Comparison of ENCODE assay signal across 8 cellular contexts in the genomic region with DNA sequence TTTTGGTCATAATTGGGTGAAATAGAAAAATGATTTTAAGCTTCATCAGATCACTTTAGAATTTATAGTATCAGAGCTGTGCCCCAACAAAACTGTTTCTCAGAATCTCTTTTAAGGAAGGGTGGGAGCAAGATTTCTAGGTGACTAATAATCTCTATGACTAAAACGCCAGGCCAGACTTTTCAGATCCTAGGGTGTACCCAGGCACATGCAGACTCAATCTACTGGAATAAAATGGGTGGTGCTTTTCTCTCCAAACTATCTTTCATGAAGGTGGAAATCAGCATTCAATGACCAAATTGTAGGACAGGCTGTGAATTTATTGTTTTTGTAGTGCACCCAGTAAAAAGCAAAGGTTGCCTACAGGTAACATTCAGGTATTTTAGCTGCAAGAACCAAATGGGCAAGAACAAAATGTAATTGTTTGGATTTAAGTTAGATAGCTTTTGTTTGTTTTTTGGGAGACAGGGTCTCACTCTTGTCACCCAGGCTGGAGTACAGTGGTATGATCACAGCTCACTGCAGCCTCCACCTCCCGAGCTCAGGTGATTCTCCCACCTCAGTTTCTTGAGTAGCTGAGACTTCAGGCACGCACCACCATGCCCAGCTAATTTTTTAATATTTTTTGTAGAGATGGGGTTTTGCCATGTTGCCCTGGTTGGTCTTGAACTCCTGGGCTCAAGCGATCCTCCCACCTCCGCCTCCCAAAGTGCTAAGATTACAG. TPM values are rescaled to one million over a fixed set of nuclear protein-coding genes. Genes with fewer than 3 reads are reported as not detected.
DNase-seq lines count a peak whose midpoint lies in the region; ATAC-seq, FAIRE-seq and TF ChIP-seq lines count a peak whose summit lies in the region.

No MANE protein-coding gene starts in this region.

- H3K9ac ChIP-seq in endothelial cell of umbilical vein (replicated peaks; ENCODE audit: extremely low read depth, insufficient read depth, low read length), result peak overlapping the region; percentile 95
- H3K9ac ChIP-seq in trophoblast cell (ENCODE audit: low read length), result peak overlapping the region; percentile 51

- H2BK12ac ChIP-seq in trophoblast cell (ENCODE audit: low read length), result no peak overlapping the region

- POLR2A ChIA-PET in endothelial cell of umbilical vein (lab: Charles Lee), result no interaction called here

- H3K4me1 ChIP-seq in endothelial cell of umbilical vein (ENCODE audit: control insufficient read depth, extremely low read depth, insufficient read depth, low read length) (peaks cover 16% of the 10 kb centered on the region), trophoblast cell (ENCODE audit: control insufficient read depth in 1 of 2, insufficient read depth in 2 of 2, low read length in 2 of 2) (peaks cover 3 to 8% of the 10 kb centered on the region in 2 experiments)

- FAIRE-seq in endothelial cell of umbilical vein (lab: Jason Lieb, UNC), result peak; percentile 18

- peak overlapping the region; percentile 57 to 83 (median 80) for H3K4me3 ChIP-seq in endothelial cell of umbilical vein (replicated peaks in 1 of 3; ENCODE audit: insufficient read depth in 1 of 3, low read depth in 1 of 3, low read length in 3 of 3)
- no peak overlapping the region for H3K4me3 ChIP-seq in trophoblast cell (ENCODE audit: low read depth, low read length)

- H4K8ac ChIP-seq in trophoblast cell (ENCODE audit: low read depth, low read length), result no peak overlapping the region

- H3K18ac ChIP-seq in trophoblast cell (ENCODE audit: low read length), result no peak overlapping the region

- no peak for TF ChIP-seq POLR2A in endothelial cell of umbilical vein (IDR thresholded peaks at IDR 0.05; ENCODE audit: low read depth, low read length)

- no peak overlapping the region for H3K23ac ChIP-seq in trophoblast cell (ENCODE audit: low read length)

- no peak overlapping the region for H4K91ac ChIP-seq in trophoblast cell (ENCODE audit: low read depth, low read length)

- peak overlapping the region; percentile 80 for H3K4ac ChIP-seq in trophoblast cell (ENCODE audit: low read depth, low read length)

- no TSS peak for BruUV-seq in endothelial cell of umbilical vein (replicated peaks; lab: Mats Ljungman, UMichigan)

- dilution Hi-C loops in endothelial cell of umbilical vein (cut with MboI; ENCODE audit: extremely low pct_ligation_motif_present, low sequenced_read_pairs), result no loop called here

- H3K79me1 ChIP-seq in trophoblast cell (ENCODE audit: low read length), result peaks cover 4% of the 10 kb centered on the region

- peak overlapping the region; percentile 89 for H3K27ac ChIP-seq in endothelial cell of umbilical vein (ENCODE audit: insufficient read depth, low read depth, low read length)
- no peak overlapping the region for H3K27ac ChIP-seq in trophoblast cell (ENCODE audit: low read depth, low read length)

- no peaks in the 10 kb centered on the region for H3K9me3 ChIP-seq in endothelial cell of umbilical vein (replicated peaks; ENCODE audit: control insufficient read depth, insufficient read depth, low read length)
- H3K9me3 ChIP-seq in trophoblast cell (ENCODE audit: insufficient read depth, low read depth, low read length), result peaks cover 1% of the 10 kb centered on the region

- H2AFZ ChIP-seq in endothelial cell of umbilical vein (ENCODE audit: low read depth, low read length) (no peak overlapping the region), trophoblast cell (ENCODE audit: insufficient read depth, low read length, poor library complexity) (no peak overlapping the region)

- no peak overlapping the region for H4K12ac ChIP-seq in trophoblast cell (ENCODE audit: low read depth, low read length)

- H2BK120ac ChIP-seq in trophoblast cell (ENCODE audit: insufficient read depth, low read length, poor library complexity), result no peak overlapping the region

- H3K79me2 ChIP-seq in endothelial cell of umbilical vein (ENCODE audit: control insufficient read depth, insufficient read depth, low read length) (peaks cover 54% of the 10 kb centered on the region), trophoblast cell (ENCODE audit: control insufficient read depth, insufficient read depth, low read length, poor library complexity) (peaks cover 14% of the 10 kb centered on the region)

- CTCF ChIA-PET in endothelial cell of umbilical vein (lab: Charles Lee), result interaction anchor here (1.6 to 1.8 kb wide), 2 partner anchors 40 to 147 kb away, joined by 3 to 4 read pairs; no protein-coding TSS in a partner anchor

- H3K27me3 ChIP-seq in endothelial cell of umbilical vein (ENCODE audit: control insufficient read depth in 2 of 2, insufficient read depth in 2 of 2, low read length in 2 of 2) (no peaks in the 10 kb centered on the region), trophoblast cell (ENCODE audit: insufficient read depth, low read length) (no peaks in the 10 kb centered on the region)

- DNase-seq in GM03348 (ENCODE audit: low spot score) (peak; percentile 35), RKO (ENCODE audit: low spot score) (peak; percentile 85), endothelial cell of umbilical vein (ENCODE audit: low read depth, low spot score) (peak; percentile 32), trophoblast cell (peak in 1 of 2 donors; percentile 23), ecto neural progenitor cell (ENCODE audit: low spot score) (no peak), posterior vena cava (ENCODE audit: low spot score) (no peak)

- peaks cover 0 to 2% of the 10 kb centered on the region in 2 experiments for H3K36me3 ChIP-seq in endothelial cell of umbilical vein (ENCODE audit: control insufficient read depth in 2 of 2, extremely low read depth in 1 of 2, insufficient read depth in 2 of 2, low read length in 2 of 2)
- H3K36me3 ChIP-seq in trophoblast cell (ENCODE audit: control insufficient read depth in 1 of 2, insufficient read depth in 2 of 2, low read length in 2 of 2), result peaks cover 0 to 6% of the 10 kb centered on the region in 2 experiments

- no peaks in the 10 kb centered on the region for H3K9me1 ChIP-seq in endothelial cell of umbilical vein (replicated peaks; ENCODE audit: control insufficient read depth, extremely low read depth, insufficient read depth, low read length)

- intact Hi-C loops in endothelial cell of umbilical vein (cut with micrococcal nuclease), result loop anchor here (1.0 to 2.0 kb wide), 4 partner anchors 40 to 137 kb away; partner anchors contain the start of gene PPP2R5C
- intact Hi-C loops in posterior vena cava (cut with DNase I), result no loop called here

- no peak for TF ChIP-seq CTCF in endothelial cell of umbilical vein (IDR thresholded peaks at IDR 0.05; ENCODE audit: extremely low read depth in 1 of 2, insufficient read depth in 1 of 2, low read depth in 1 of 2, low read length in 2 of 2)

- ATAC-seq in GM19324 (IDR thresholded peaks at IDR 0.05; ENCODE audit: low FRiP score, unreplicated experiment) (no peak), HG03469 (IDR thresholded peaks at IDR 0.05; ENCODE audit: unreplicated experiment) (no peak)

- H3K4me2 ChIP-seq in endothelial cell of umbilical vein (ENCODE audit: insufficient read depth, low read length), result peak overlapping the region; percentile 77
- H3K4me2 ChIP-seq in trophoblast cell (ENCODE audit: low read length), result peak overlapping the region; percentile 66

- H3K14ac ChIP-seq in trophoblast cell (ENCODE audit: low read length), result no peak overlapping the region

- no CpG with 5 or more reads among the region's 5 CpGs for WGBS in trophoblast cell (ENCODE audit: extremely low coverage, insufficient coverage, insufficient read length)

- H4K20me1 ChIP-seq in endothelial cell of umbilical vein (replicated peaks; ENCODE audit: control insufficient read depth, extremely low read depth, insufficient read depth, low read length), result peaks cover 4% of the 10 kb centered on the region

- no peak overlapping the region for H2BK5ac ChIP-seq in trophoblast cell (ENCODE audit: low read depth, low read length, poor library complexity)

- no peak overlapping the region for H2AK5ac ChIP-seq in trophoblast cell (ENCODE audit: low read length)

TF ChIP-seq in endothelial cell of umbilical vein, 7 proteins besides CTCF, POLR2A, EP300 and RAD21:
- TF ChIP-seq JUN (IDR thresholded peaks at IDR 0.05; ENCODE audit: borderline replicate concordance, insufficient read depth, insufficient read length, low read depth), result no peak
- TF ChIP-seq GATA2 (IDR thresholded peaks at IDR 0.05; ENCODE audit: insufficient read depth, insufficient read length, low read depth, low read length), result no peak
- no peak for TF ChIP-seq FOS (IDR thresholded peaks at IDR 0.05; ENCODE audit: borderline replicate concordance, insufficient read depth, low read length)
- TF ChIP-seq POLR2AphosphoS5 (IDR thresholded peaks at IDR 0.05; ENCODE audit: insufficient read depth, low read depth, low read length), result no peak
- TF ChIP-seq MYC (IDR thresholded peaks at IDR 0.05; ENCODE audit: low read depth, low read length), result no peak
- TF ChIP-seq EZH2 (IDR thresholded peaks at IDR 0.05; ENCODE audit: borderline replicate concordance, low read depth, low read length, severe bottlenecking), result no peak
- TF ChIP-seq MAX (IDR thresholded peaks at IDR 0.05; ENCODE audit: insufficient read depth, insufficient read length), result no peak

RNA-seq across cellular contexts. Expression of gene PPP2R5C, which starts 49.5 kb away (rescaled TPM):
- 83.6 and 89.0 TPM in 2 replicates for total RNA-seq in endothelial cell of umbilical vein
- polyA plus RNA-seq in endothelial cell of umbilical vein, result 34.7 and 42.6 TPM in 2 replicates
- 49.8 and 53.8 TPM in 2 replicates for polyA plus RNA-seq in endothelial cell of umbilical vein (2011; cell fraction: cytosol; rRNA removed)
- 71.6 and 77.2 TPM in 2 replicates for polyA plus RNA-seq in endothelial cell of umbilical vein (2011; cell fraction: nucleus; rRNA removed)
- 47.8 and 67.8 TPM in 2 replicates for polyA plus RNA-seq in endothelial cell of umbilical vein (2012)
- 99.7 and 116 TPM in 2 replicates for polyA minus RNA-seq in endothelial cell of umbilical vein
- polyA minus RNA-seq in endothelial cell of umbilical vein (2011; cell fraction: cytosol; rRNA and poly(A)+ RNA removed), result 86.8 TPM
- 88.1 and 97.8 TPM in 2 replicates for polyA minus RNA-seq in endothelial cell of umbilical vein (2011; cell fraction: nucleus; rRNA and poly(A)+ RNA removed)
- polyA plus RNA-seq in trophoblast cell (2013), result 136 and 143 TPM in 2 replicates
- total RNA-seq in posterior vena cava, result 100 to 1,000 TPM; 132 to 135 TPM

Comparison
In these comparisons a context has a peak if more than half of its experiments do, and no peak if none do; other contexts are left out.
1. DNase-seq: peak in GM03348 (single experiment), RKO (single experiment) and endothelial cell of umbilical vein (single experiment); none in ecto neural progenitor cell (single experiment) and posterior vena cava (single experiment).